21 cellular contexts compared by ENCODE assay signal in genomic region chr9:117458066-117458465, GRCh38.
"Had no signal": no experiment of that assay in that cellular context is flagged by ENCODE, and none has a peak within 500 bp of the region (broad histone marks: within the 10 kb centered on the region; RNA-seq: fewer than 3 reads in every experiment).

No MANE protein-coding gene starts in this region.

- DNase-seq: islet precursor cell; left ventricle myocardium inferior; mesendoderm; naive B cell; natural killer cell; nephron progenitor cell; occipital lobe; psoas muscle; right lobe of liver; stimulated activated CD4-positive, alpha-beta T cell treated with anti-CD3 and anti-CD28 coated beads, Interleukin-1b, Interleukin-23, amount 100 ng/mL, for 48 hours; stimulated activated CD4-positive, alpha-beta T cell treated with anti-CD3 and anti-CD28 coated beads, Interleukin-2, amount 100 ng/mL, for 48 hours; stimulated activated CD4-positive, alpha-beta T cell treated with anti-CD3 and anti-CD28 coated beads, Interleukin-4, amount 100 ng/mL, for 4 hours; stimulated activated CD8-positive, alpha-beta memory T cell treated with anti-CD3 and anti-CD28 coated beads, Interleukin-4, amount 100 ng/mL, for 48 hours; stimulated activated naive CD4-positive, alpha-beta T cell treated with Interleukin-2 at 50 U/mL for 16 hours; stimulated activated naive CD8-positive, alpha-beta T cell treated with anti-CD3 and anti-CD28 coated beads, Interleukin-15, amount 100 ng/mL, for 72 hours; substantia nigra; transverse colon; upper lobe of left lung had no signal

- ATAC-seq: natural killer cell; psoas muscle; right lobe of liver; stimulated activated memory B cell treated with anti-CD40 and anti-IgM and Interleukin-4, amounts not matched to agents 10 μg/mL and 1 μg/mL and 100 μg/mL, for 72 hours; stimulated activated naive CD8-positive, alpha-beta T cell treated with anti-CD3 and anti-CD28 coated beads, Interleukin-15, amount 100 ng/mL, for 72 hours had no signal

- H3K36me3 Mint-ChIP-seq: mesothelial cell of epicardium; naive B cell; natural killer cell; neural progenitor cell; stimulated activated memory B cell treated with anti-CD40 and anti-IgM and Interleukin-4, amounts not matched to agents 10 μg/mL and 1 μg/mL and 100 μg/mL, for 72 hours had no signal

- H3K4me1 Mint-ChIP-seq: mesothelial cell of epicardium; naive B cell; natural killer cell; stimulated activated memory B cell treated with anti-CD40 and anti-IgM and Interleukin-4, amounts not matched to agents 10 μg/mL and 1 μg/mL and 100 μg/mL, for 72 hours; stimulated activated naive CD8-positive, alpha-beta T cell treated with anti-CD3 and anti-CD28 coated beads, Interleukin-15, amount 100 ng/mL, for 72 hours had no signal

- H3K27me3 Mint-ChIP-seq: stimulated activated memory B cell treated with anti-CD40 and anti-IgM and Interleukin-4, amounts not matched to agents 10 μg/mL and 1 μg/mL and 100 μg/mL, for 72 hours; stimulated activated naive CD8-positive, alpha-beta T cell treated with anti-CD3 and anti-CD28 coated beads, Interleukin-15, amount 100 ng/mL, for 72 hours had no signal

- H3K4me3 Mint-ChIP-seq: mesothelial cell of epicardium; naive B cell; natural killer cell; nephron progenitor cell; neural progenitor cell; stimulated activated memory B cell treated with anti-CD40 and anti-IgM and Interleukin-4, amounts not matched to agents 10 μg/mL and 1 μg/mL and 100 μg/mL, for 72 hours; stimulated activated naive CD8-positive, alpha-beta T cell treated with anti-CD3 and anti-CD28 coated beads, Interleukin-15, amount 100 ng/mL, for 72 hours had no signal

- H3K27ac Mint-ChIP-seq: mesothelial cell of epicardium; natural killer cell; nephron progenitor cell; neural progenitor cell; stimulated activated memory B cell treated with anti-CD40 and anti-IgM and Interleukin-4, amounts not matched to agents 10 μg/mL and 1 μg/mL and 100 μg/mL, for 72 hours; stimulated activated naive CD8-positive, alpha-beta T cell treated with anti-CD3 and anti-CD28 coated beads, Interleukin-15, amount 100 ng/mL, for 72 hours had no signal

- H3K9me3 Mint-ChIP-seq: mesothelial cell of epicardium, natural killer cell, nephron progenitor cell, neural progenitor cell had no signal
